Comparison of ENCODE assay signal across 17 cellular contexts in genomic region chr17:71413935-71414334, GRCh38.
A peak's percentile ranks its signal among the peaks of the same experiment; 100 is the strongest.
DNase-seq lines count a peak whose midpoint lies in the region; ATAC-seq and TF ChIP-seq lines count a peak whose summit lies in the region.
"Had no signal": no experiment of that assay in that cellular context is flagged by ENCODE, and none has a peak within 500 bp of the region (broad histone marks: within the 10 kb centered on the region; RNA-seq: fewer than 3 reads in every experiment).

No MANE protein-coding gene starts in this region.

- H3K27ac ChIP-seq in GM23248: peak overlapping the region; percentile 96
- peak overlapping the region; percentile 59 for H3K27ac ChIP-seq in OCI-LY7 (ENCODE audit: low read depth, low read length, poor library complexity, severe bottlenecking)
- H3K27ac ChIP-seq in brain microvascular endothelial cell: peak overlapping the region; percentile 80

- H3K79me2 ChIP-seq in GM23248 (ENCODE audit: insufficient read depth): no peaks in the 10 kb centered on the region
- no peaks in the 10 kb centered on the region for H3K79me2 ChIP-seq in OCI-LY7 (ENCODE audit: insufficient read depth, low read depth, low read length)

- H3K4me3 ChIP-seq in GM23248 (no peak overlapping the region; the same call in 1 of the 2 replicates), OCI-LY7 (ENCODE audit: low read depth, low read length, poor library complexity, severe bottlenecking) (peak overlapping the region; percentile 7), brain microvascular endothelial cell (ENCODE audit: low read depth, low read length) (no peak overlapping the region)

- TF ChIP-seq CTCF in OCI-LY7 (conservative IDR thresholded peaks at IDR 0.05; ENCODE audit: low read length): no peak
- TF ChIP-seq CTCF in brain microvascular endothelial cell (IDR thresholded peaks at IDR 0.05; ENCODE audit: low read depth, low read length, missing control alignments): no peak

- H3K9me3 ChIP-seq in GM23248 (ENCODE audit: low read depth) (no peaks in the 10 kb centered on the region), OCI-LY7 (ENCODE audit: low read length) (no peaks in the 10 kb centered on the region)
- H3K9me3 ChIP-seq: BE2C had no signal

- H2AFZ ChIP-seq in GM23248 (peak overlapping the region; percentile 56; the same call in 1 of the 2 replicates), OCI-LY7 (ENCODE audit: low read length) (peak overlapping the region; percentile 88)

- H3K27me3 ChIP-seq in GM23248 (replicated peaks; ENCODE audit: insufficient read depth) (no peaks in the 10 kb centered on the region), brain microvascular endothelial cell (replicated peaks) (no peaks in the 10 kb centered on the region)
- H3K27me3 ChIP-seq: BE2C had no signal

- CTCF ChIA-PET in OCI-LY7 (lab: Charles Lee; ENCODE audit: unreplicated experiment): interaction anchor here (0.7 to 1.3 kb wide), 2 partner anchors 20 to 47 kb away, joined by 3 read pairs; no protein-coding TSS in a partner anchor

- no peak overlapping the region for H3K4me2 ChIP-seq in GM23248 (ENCODE audit: unreplicated experiment)
- peak overlapping the region; percentile 56 for H3K4me2 ChIP-seq in OCI-LY7 (ENCODE audit: low read length)

- H3K9me2 ChIP-seq in GM23248 (ENCODE audit: insufficient read depth): no peaks in the 10 kb centered on the region; the same call in 1 of the 2 replicates
- no peaks in the 10 kb centered on the region for H3K9me2 ChIP-seq in OCI-LY7 (ENCODE audit: insufficient read depth, low read length)

- in situ Hi-C loops in GM23248 (cut with MboI) (no loop called here), brain microvascular endothelial cell (cut with HindIII; ENCODE audit: low pct_ligation_motif_present, low sequenced_read_pairs) (no loop called here)

- no TSS peak for BruUV-seq in OCI-LY7 (replicated peaks; lab: Mats Ljungman, UMichigan)

- no peaks in the 10 kb centered on the region for H4K20me1 ChIP-seq in GM23248 (ENCODE audit: insufficient read depth)
- no peaks in the 10 kb centered on the region for H4K20me1 ChIP-seq in OCI-LY7 (ENCODE audit: insufficient read depth, low read length)

- no peak for ATAC-seq in GM18858 (IDR thresholded peaks at IDR 0.05; ENCODE audit: unreplicated experiment)
- ATAC-seq in HG03469 (IDR thresholded peaks at IDR 0.05; ENCODE audit: unreplicated experiment): no peak

- intact Hi-C loops in OCI-LY7 (cut with micrococcal nuclease; ENCODE audit: unreplicated experiment): loop anchor here (1.0 to 5.0 kb wide), 2 partner anchors 10 to 618 kb away; no protein-coding TSS in a partner anchor

- no peak overlapping the region for H3K9ac ChIP-seq in GM23248

- peaks cover 26% of the 10 kb centered on the region for H3F3A ChIP-seq in GM23248 (ENCODE audit: insufficient read depth)

- POLR2A ChIA-PET in OCI-LY7 (lab: Charles Lee): interaction anchor here (0.7 to 3.0 kb wide), 7 partner anchors 8 to 1838 kb away, joined by 3 to 12 read pairs (median 7); no protein-coding TSS in a partner anchor

- 98 to 100% methylated on average over 2 of the region's 2 CpGs for WGBS in GM23248 (ENCODE audit: low coverage in 1 of 2, low lambda C conversion rate in 2 of 2, missing lambda C conversion rate in 2 of 2), 2 experiments

- H3K4me1 ChIP-seq in GM23248 (ENCODE audit: insufficient read depth): peaks cover 35% of the 10 kb centered on the region
- peaks cover 42% of the 10 kb centered on the region for H3K4me1 ChIP-seq in OCI-LY7 (ENCODE audit: insufficient read depth, low read length, poor library complexity, severe bottlenecking)
- H3K4me1 ChIP-seq: BE2C had no signal

- H3K36me3 ChIP-seq in GM23248 (ENCODE audit: low read depth) (no peaks in the 10 kb centered on the region), OCI-LY7 (ENCODE audit: insufficient read depth, low read length) (no peaks in the 10 kb centered on the region), brain microvascular endothelial cell (replicated peaks) (no peaks in the 10 kb centered on the region)
- H3K36me3 ChIP-seq: BE2C had no signal

- DNase-seq in GM23248: no peak
- peak; percentile 64 for DNase-seq in OCI-LY7 (ENCODE audit: low spot score)
- no peak for DNase-seq in brain microvascular endothelial cell
- peak; percentile 49 for DNase-seq in kidney tubule cell (ENCODE audit: low spot score)
- DNase-seq in NCI-H524 (lab: John Stamatoyannopoulos, UW): no peak
- no peak for DNase-seq in NCI-H2081 (lab: John Stamatoyannopoulos, UW)
- DNase-seq: BE2C; CD4-positive, alpha-beta memory T cell; NCI-H1417; NCI-H1930; NCI-H2171; NCI-H446 treated with DMSO at 0.1 percent for 48 hours; NCI-H748 treated with DMSO at 0.1 percent for 48 hours; SHP77 treated with DMSO at 0.1 percent for 48 hours; T-helper 2 cell had no signal

Comparison
In these comparisons a context has a peak if more than half of its experiments do, and no peak if none do; other contexts are left out.
1. DNase-seq: peak in OCI-LY7 (single experiment) and kidney tubule cell (single experiment); none in GM23248 (single experiment), brain microvascular endothelial cell (single experiment), NCI-H524 (0 of 2) and NCI-H2081 (0 of 2).
2. Peak in every context shown above with its lines, with median percentiles within 50 percentile points of each other: H3K27ac ChIP-seq.